8 cellular contexts compared by ENCODE assay signal in genomic region chrX:55717521-55718497, GRCh38. TPM values are rescaled to one million over a fixed set of nuclear protein-coding genes. Genes with fewer than 3 reads are reported as not detected.
A peak's percentile ranks its signal among the peaks of the same experiment; 100 is the strongest.
DNase-seq lines count a peak whose midpoint lies in the region; ATAC-seq and TF ChIP-seq lines count a peak whose summit lies in the region.

Gene RRAGB (plus strand): TSS chrX:55717749. CDS start chrX:55718328, 579 bp downstream.

- H3K9ac ChIP-seq in duodenal mucosa (ENCODE audit: low read depth in 1 of 2, low read length in 2 of 2) = peak within 1 kb of the TSS; percentile 85 to 88

- TF ChIP-seq POLR2A in lower leg skin (IDR thresholded peaks at IDR 0.05) = no peak

- peak; percentile 69 for TF ChIP-seq CTCF in CD4-positive, alpha-beta T cell (IDR thresholded peaks at IDR 0.05)
- no peak for TF ChIP-seq CTCF in lower leg skin (IDR thresholded peaks at IDR 0.05)

- WGBS in lower leg skin, 2 donors = 0 to 30% methylated on average over 19 to 39 of the region's 46 CpGs

- H3K27ac ChIP-seq in CD4-positive, alpha-beta T cell (ENCODE audit: low read depth, low read length) = peak within 1 kb of the TSS; percentile 85
- peak within 1 kb of the TSS; percentile 84 for H3K27ac ChIP-seq in duodenal mucosa (ENCODE audit: low read depth, low read length)

- CTCF ChIA-PET in CD4-positive, alpha-beta T cell (lab: Charles Lee) = interaction anchor here (1.1 to 1.7 kb wide), 3 partner anchors 16 to 229 kb away, joined by 4 to 8 read pairs (median 5); no protein-coding TSS in a partner anchor
- CTCF ChIA-PET in activated CD4-positive, alpha-beta memory T cell treated with anti-CD3 and anti-CD28 coated beads, Interleukin-2, amount 10 ng/mL, durations not matched to agents 7 days and 5 days (lab: Charles Lee) = interaction anchor here (0.8 to 2.5 kb wide), 8 partner anchors 8 to 1010 kb away, joined by 3 to 26 read pairs (median 3); partner anchors contain the start of gene MAGEH1

- H3K4me1 Mint-ChIP-seq in CD4-positive, alpha-beta T cell (ENCODE audit: low read depth) = peaks cover 43% of the 10 kb centered on the region
- H3K4me1 Mint-ChIP-seq in activated CD4-positive, alpha-beta memory T cell treated with anti-CD3 and anti-CD28 coated beads, Interleukin-2, amount 10 ng/mL, durations not matched to agents 7 days and 5 days = peaks cover 22% of the 10 kb centered on the region

- H3K9me3 Mint-ChIP-seq in CD4-positive, alpha-beta T cell = no peaks in the 10 kb centered on the region
- no peaks in the 10 kb centered on the region for H3K9me3 Mint-ChIP-seq in activated CD4-positive, alpha-beta memory T cell treated with anti-CD3 and anti-CD28 coated beads, Interleukin-2, amount 10 ng/mL, durations not matched to agents 7 days and 5 days

- POLR2A ChIA-PET in CD4-positive, alpha-beta T cell (lab: Charles Lee) = interaction anchor here (0.8 to 1.6 kb wide), 13 partner anchors 12 to 1079 kb away, joined by 3 to 49 read pairs (median 6); partner anchors contain the start of genes APEX2, KLF8 and MAGEH1
- POLR2A ChIA-PET in activated CD4-positive, alpha-beta memory T cell treated with anti-CD3 and anti-CD28 coated beads, Interleukin-2, amount 10 ng/mL, durations not matched to agents 7 days and 5 days (lab: Charles Lee) = interaction anchor here (0.6 to 1.6 kb wide), 6 partner anchors 191 to 1278 kb away, joined by 3 to 19 read pairs (median 4); partner anchors contain the start of genes KLF8, MAGEH1, SPIN3 and USP51

- peaks cover 10 to 13% of the 10 kb centered on the region in 2 donors for H3K36me3 ChIP-seq in duodenal mucosa (ENCODE audit: control insufficient read depth in 1 of 2, insufficient read depth in 2 of 2, low read length in 2 of 2)

- H3K4me3 ChIP-seq in duodenal mucosa (ENCODE audit: low read depth in 1 of 2, low read length in 2 of 2) (peak within 1 kb of the TSS; percentile 83 to 84), lower leg skin (ENCODE audit: low read depth, poor library complexity, severe bottlenecking) (peak within 1 kb of the TSS; percentile 55)

- peaks cover 10 to 13% of the 10 kb centered on the region in 2 donors for H3K4me1 ChIP-seq in duodenal mucosa (ENCODE audit: control insufficient read depth in 1 of 2, insufficient read depth in 2 of 2, low read length in 2 of 2)

- intact Hi-C loops in CD4-positive, alpha-beta T cell (cut with DNase I, micrococcal nuclease) = loop anchor here (1.0 to 10.0 kb wide), 8 partner anchors 23 to 1533 kb away; partner anchors contain the start of genes FAM120C (in 1 of the 2), MAGED2 (in 1 of the 2) and TRO (in 1 of the 2)
- intact Hi-C loops in lower leg skin (cut with DNase I; ENCODE audit: low total_unique reads) = no loop called here

- H3K27me3 Mint-ChIP-seq in CD4-positive, alpha-beta T cell = no peaks in the 10 kb centered on the region
- H3K27me3 Mint-ChIP-seq in activated CD4-positive, alpha-beta memory T cell treated with anti-CD3 and anti-CD28 coated beads, Interleukin-2, amount 10 ng/mL, durations not matched to agents 7 days and 5 days = no peaks in the 10 kb centered on the region

- peak within 1 kb of the TSS; percentile 76 for H3K4me3 Mint-ChIP-seq in CD4-positive, alpha-beta T cell
- H3K4me3 Mint-ChIP-seq in activated CD4-positive, alpha-beta memory T cell treated with anti-CD3 and anti-CD28 coated beads, Interleukin-2, amount 10 ng/mL, durations not matched to agents 7 days and 5 days = peak within 1 kb of the TSS; percentile 85

- H3K27me3 ChIP-seq in CD4-positive, alpha-beta T cell (ENCODE audit: control insufficient read depth, insufficient read depth, low read length) = no peaks in the 10 kb centered on the region
- H3K27me3 ChIP-seq in duodenal mucosa (ENCODE audit: control insufficient read depth in 1 of 2, insufficient read depth in 2 of 2, low read length in 2 of 2) = no peaks in the 10 kb centered on the region

- DNase-seq in CD4-positive, alpha-beta T cell = peak; percentile 78 to 91 (median 86)
- DNase-seq in NCI-H82 (lab: John Stamatoyannopoulos, UW) (peak; percentile 98), lower leg skin (ENCODE audit: low spot score in 2 of 2) (peak; percentile 94 to 98)
- peak; percentile 92 for DNase-seq in activated CD4-positive, alpha-beta memory T cell treated with anti-CD3 and anti-CD28 coated beads, Interleukin-2, amount 10 ng/mL, durations not matched to agents 7 days and 5 days
- DNase-seq in stimulated activated CD4-positive, alpha-beta T cell treated with anti-CD3 and anti-CD28 coated beads, Interleukin-4, amount 100 ng/mL, for 48 hours (ENCODE audit: low read depth in 2 of 2) = peak; percentile 68 to 85

- H3K36me3 Mint-ChIP-seq in CD4-positive, alpha-beta T cell (ENCODE audit: low read depth) = peaks cover 22% of the 10 kb centered on the region
- H3K36me3 Mint-ChIP-seq in activated CD4-positive, alpha-beta memory T cell treated with anti-CD3 and anti-CD28 coated beads, Interleukin-2, amount 10 ng/mL, durations not matched to agents 7 days and 5 days (ENCODE audit: low read depth) = peaks cover 22% of the 10 kb centered on the region

- peak; percentile 98 for ATAC-seq in CD4-positive, alpha-beta T cell (ENCODE audit: poor library complexity)
- ATAC-seq in GM19397 (IDR thresholded peaks at IDR 0.05; ENCODE audit: unreplicated experiment) (peak; percentile 99), HG03571 (IDR thresholded peaks at IDR 0.05; ENCODE audit: unreplicated experiment) (peak; percentile 95)

- H3K27ac Mint-ChIP-seq in CD4-positive, alpha-beta T cell = peak within 1 kb of the TSS; percentile 95
- peak within 1 kb of the TSS; percentile 88 for H3K27ac Mint-ChIP-seq in activated CD4-positive, alpha-beta memory T cell treated with anti-CD3 and anti-CD28 coated beads, Interleukin-2, amount 10 ng/mL, durations not matched to agents 7 days and 5 days

- no peaks in the 10 kb centered on the region for H3K9me3 ChIP-seq in CD4-positive, alpha-beta T cell (ENCODE audit: control insufficient read depth, low read length)
- H3K9me3 ChIP-seq in duodenal mucosa (ENCODE audit: control insufficient read depth in 1 of 2, low read length in 2 of 2) = no peaks in the 10 kb centered on the region

RNA-seq across cellular contexts. Expression of gene RRAGB, which starts in this region (rescaled TPM):
- 1 to 10 TPM; 7.0 to 8.5 TPM for total RNA-seq in CD4-positive, alpha-beta T cell
- total RNA-seq in activated CD4-positive, alpha-beta memory T cell treated with anti-CD3 and anti-CD28 coated beads, Interleukin-2, amount 10 ng/mL, durations not matched to agents 7 days and 5 days = 1 to 10 TPM; 7.1 to 7.5 TPM
- total RNA-seq in lower leg skin = 10 to 100 TPM; 11.6 to 20.9 (median 12.1) TPM

Comparison
In these comparisons a context has a peak if more than half of its experiments do, and no peak if none do; other contexts are left out.
1. Peak in every context shown above with its lines: DNase-seq, ATAC-seq, H3K4me3 ChIP-seq and H3K27ac ChIP-seq.